In genomic region chr9:131588396-131588795, GRCh38 we compare ENCODE assay signal across 1 cellular context.
TF ChIP-seq lines count a peak whose summit lies in the region.

No MANE protein-coding gene starts in this region.

TF ChIP-seq in IMR-90, 13 proteins besides CTCF, POLR2A, EP300 and RAD21 (continued from another document):
- TF ChIP-seq USF2 (IDR thresholded peaks at IDR 0.05; ENCODE audit: low read depth, low read length) (no peak), CHD1 (IDR thresholded peaks at IDR 0.05; ENCODE audit: low read depth, low read length) (no peak), NFE2L2 (IDR thresholded peaks at IDR 0.05; ENCODE audit: low read depth, low read length) (no peak)
